10 cellular contexts compared by ENCODE assay signal in genomic region chr6:89689732-89690131, GRCh38. TPM values are rescaled to one million over a fixed set of nuclear protein-coding genes. Genes with fewer than 3 reads are reported as not detected.
DNase-seq lines count a peak whose midpoint lies in the region; ATAC-seq and TF ChIP-seq lines count a peak whose summit lies in the region.
"Had no signal": no experiment of that assay in that cellular context is flagged by ENCODE, and none has a peak within 500 bp of the region (broad histone marks: within the 10 kb centered on the region; RNA-seq: fewer than 3 reads in every experiment).

No MANE protein-coding gene starts in this region.

- WGBS in mammary epithelial cell (ENCODE audit: low coverage, missing lambda C conversion rate): 83% methylated on average over 5 of the region's 5 CpGs

- H3K27ac Mint-ChIP-seq in activated CD4-positive, alpha-beta memory T cell treated with anti-CD3 and anti-CD28 coated beads, Interleukin-2, amount 10 ng/mL, durations not matched to agents 7 days and 5 days: peak overlapping the region; percentile 24
- no peak overlapping the region for H3K27ac Mint-ChIP-seq in activated CD4-positive, alpha-beta memory T cell treated with anti-CD3 and anti-CD28 coated beads for 36 hours
- H3K27ac Mint-ChIP-seq in activated T-helper 17 cell treated with anti-CD3 and anti-CD28 coated beads, Interleukin-2, amount 50 U/mL, for 72 hours: peak overlapping the region; percentile 65

- peaks cover 11% of the 10 kb centered on the region for H3K4me1 Mint-ChIP-seq in activated CD4-positive, alpha-beta memory T cell treated with anti-CD3 and anti-CD28 coated beads, Interleukin-2, amount 10 ng/mL, durations not matched to agents 7 days and 5 days
- H3K4me1 Mint-ChIP-seq in activated CD4-positive, alpha-beta memory T cell treated with anti-CD3 and anti-CD28 coated beads for 36 hours (ENCODE audit: low read depth): peaks cover 5% of the 10 kb centered on the region
- no peaks in the 10 kb centered on the region for H3K4me1 Mint-ChIP-seq in activated T-helper 17 cell treated with anti-CD3 and anti-CD28 coated beads, Interleukin-2, amount 50 U/mL, for 72 hours

- no peaks in the 10 kb centered on the region for H3K9me3 ChIP-seq in mammary epithelial cell (replicated peaks; ENCODE audit: insufficient read depth, low read length)
- H3K9me3 ChIP-seq in mucosa of descending colon: no peaks in the 10 kb centered on the region
- H3K9me3 ChIP-seq: SK-N-SH, upper lobe of left lung had no signal

- BruUV-seq in mammary epithelial cell (replicated peaks; lab: Mats Ljungman, UMichigan): no TSS peak

- no peaks in the 10 kb centered on the region for H3K9me3 Mint-ChIP-seq in activated CD4-positive, alpha-beta memory T cell treated with anti-CD3 and anti-CD28 coated beads, Interleukin-2, amount 10 ng/mL, durations not matched to agents 7 days and 5 days
- H3K9me3 Mint-ChIP-seq in activated CD4-positive, alpha-beta memory T cell treated with anti-CD3 and anti-CD28 coated beads for 36 hours: no peaks in the 10 kb centered on the region
- H3K9me3 Mint-ChIP-seq in activated T-helper 17 cell treated with anti-CD3 and anti-CD28 coated beads, Interleukin-2, amount 50 U/mL, for 72 hours: no peaks in the 10 kb centered on the region

- H3K79me2 ChIP-seq in mammary epithelial cell (ENCODE audit: insufficient read depth, low read length): no peaks in the 10 kb centered on the region

- CTCF ChIA-PET in activated CD4-positive, alpha-beta memory T cell treated with anti-CD3 and anti-CD28 coated beads, Interleukin-2, amount 10 ng/mL, durations not matched to agents 7 days and 5 days (lab: Charles Lee): no interaction called here
- CTCF ChIA-PET in activated CD4-positive, alpha-beta memory T cell treated with anti-CD3 and anti-CD28 coated beads for 36 hours (lab: Charles Lee): no interaction called here
- CTCF ChIA-PET in mammary epithelial cell (lab: Charles Lee; ENCODE audit: low non-redundant PET): no interaction called here

- no peak for TF ChIP-seq CTCF in mammary epithelial cell (conservative IDR thresholded peaks at IDR 0.05 in 1 of 2, IDR thresholded peaks at IDR 0.05 in 1 of 2; ENCODE audit: extremely low read depth in 1 of 2, insufficient read depth in 1 of 2, low read depth in 1 of 2, low read length in 2 of 2)
- TF ChIP-seq CTCF in mucosa of descending colon (IDR thresholded peaks at IDR 0.05): no peak

- no peak for ATAC-seq in activated T-helper 17 cell treated with anti-CD3 and anti-CD28 coated beads, Interleukin-2, amount 50 U/mL, for 72 hours (replicated peaks)
- ATAC-seq in mucosa of descending colon: no peak

- peaks cover 64% of the 10 kb centered on the region for H3K36me3 Mint-ChIP-seq in activated CD4-positive, alpha-beta memory T cell treated with anti-CD3 and anti-CD28 coated beads, Interleukin-2, amount 10 ng/mL, durations not matched to agents 7 days and 5 days (ENCODE audit: low read depth)
- peaks cover 54% of the 10 kb centered on the region for H3K36me3 Mint-ChIP-seq in activated CD4-positive, alpha-beta memory T cell treated with anti-CD3 and anti-CD28 coated beads for 36 hours
- peaks cover 100% of the 10 kb centered on the region for H3K36me3 Mint-ChIP-seq in activated T-helper 17 cell treated with anti-CD3 and anti-CD28 coated beads, Interleukin-2, amount 50 U/mL, for 72 hours (ENCODE audit: low read depth)

- H3K9ac ChIP-seq in mammary epithelial cell (ENCODE audit: insufficient read depth, low read length): no peak overlapping the region
- H3K9ac ChIP-seq: SK-N-SH had no signal

- dilution Hi-C loops in mammary epithelial cell (cut with HindIII; ENCODE audit: low sequenced_read_pairs): no loop called here

- no peak overlapping the region for H2AFZ ChIP-seq in mammary epithelial cell (ENCODE audit: low read depth, low read length)

- H3K4me3 Mint-ChIP-seq in activated CD4-positive, alpha-beta memory T cell treated with anti-CD3 and anti-CD28 coated beads, Interleukin-2, amount 10 ng/mL, durations not matched to agents 7 days and 5 days: no peak overlapping the region
- H3K4me3 Mint-ChIP-seq in activated CD4-positive, alpha-beta memory T cell treated with anti-CD3 and anti-CD28 coated beads for 36 hours: no peak overlapping the region
- no peak overlapping the region for H3K4me3 Mint-ChIP-seq in activated T-helper 17 cell treated with anti-CD3 and anti-CD28 coated beads, Interleukin-2, amount 50 U/mL, for 72 hours

- H3K27me3 Mint-ChIP-seq in activated CD4-positive, alpha-beta memory T cell treated with anti-CD3 and anti-CD28 coated beads, Interleukin-2, amount 10 ng/mL, durations not matched to agents 7 days and 5 days: no peaks in the 10 kb centered on the region
- no peaks in the 10 kb centered on the region for H3K27me3 Mint-ChIP-seq in activated CD4-positive, alpha-beta memory T cell treated with anti-CD3 and anti-CD28 coated beads for 36 hours
- no peaks in the 10 kb centered on the region for H3K27me3 Mint-ChIP-seq in activated T-helper 17 cell treated with anti-CD3 and anti-CD28 coated beads, Interleukin-2, amount 50 U/mL, for 72 hours

- H3K4me1 ChIP-seq in mammary epithelial cell (ENCODE audit: insufficient read depth, low read length) (no peaks in the 10 kb centered on the region), mucosa of descending colon (ENCODE audit: low read depth) (no peaks in the 10 kb centered on the region)
- H3K4me1 ChIP-seq: upper lobe of left lung had no signal

- no peak overlapping the region for H3K4me3 ChIP-seq in mammary epithelial cell (replicated peaks in 1 of 3; ENCODE audit: insufficient read depth in 1 of 3, low read depth in 2 of 3, low read length in 3 of 3)
- no peak overlapping the region for H3K4me3 ChIP-seq in mucosa of descending colon
- H3K4me3 ChIP-seq: upper lobe of left lung had no signal

- no peaks in the 10 kb centered on the region for H4K20me1 ChIP-seq in mammary epithelial cell (ENCODE audit: insufficient read depth, low read length)

- H3K4me2 ChIP-seq in mammary epithelial cell (ENCODE audit: insufficient read depth, low read depth, low read length): no peak overlapping the region
- H3K4me2 ChIP-seq: SK-N-SH had no signal

- in situ Hi-C loops in mammary epithelial cell (cut with MboI; ENCODE audit: low sequenced_read_pairs in 2 of 2): no loop called here

- H3K27me3 ChIP-seq in mammary epithelial cell (ENCODE audit: insufficient read depth, low read length): no peaks in the 10 kb centered on the region
- H3K27me3 ChIP-seq: upper lobe of left lung had no signal

- intact Hi-C loops in activated CD4-positive, alpha-beta memory T cell treated with anti-CD3 and anti-CD28 coated beads for 36 hours (cut with micrococcal nuclease): no loop called here
- intact Hi-C loops in mammary epithelial cell (cut with micrococcal nuclease): no loop called here
- intact Hi-C loops in mucosa of descending colon (cut with DNase I, micrococcal nuclease): no loop called here

- POLR2A ChIA-PET in activated CD4-positive, alpha-beta memory T cell treated with anti-CD3 and anti-CD28 coated beads, Interleukin-2, amount 10 ng/mL, durations not matched to agents 7 days and 5 days (lab: Charles Lee): no interaction called here
- POLR2A ChIA-PET in activated CD4-positive, alpha-beta memory T cell treated with anti-CD3 and anti-CD28 coated beads for 36 hours (lab: Charles Lee): no interaction called here

- H3K36me3 ChIP-seq in mammary epithelial cell (ENCODE audit: insufficient read depth, low read length) (peaks cover 41% of the 10 kb centered on the region), mucosa of descending colon (ENCODE audit: low read depth) (peaks cover 7% of the 10 kb centered on the region)

- peak overlapping the region; percentile 91 for H3K27ac ChIP-seq in temporal lobe (ENCODE audit: low read depth, low read length)
- no peak overlapping the region for H3K27ac ChIP-seq in mammary epithelial cell (ENCODE audit: insufficient read depth, low read depth, low read length)

- DNase-seq in activated CD4-positive, alpha-beta memory T cell treated with anti-CD3 and anti-CD28 coated beads, Interleukin-2, amount 10 ng/mL, durations not matched to agents 7 days and 5 days: no peak
- DNase-seq in activated CD4-positive, alpha-beta memory T cell treated with anti-CD3 and anti-CD28 coated beads for 36 hours: no peak
- peak in 44 of 51 donors; percentile 1 to 88 (median 36) for DNase-seq in hypothalamus (lab: John Stamatoyannopoulos, UW)
- no peak for DNase-seq in mammary epithelial cell
- DNase-seq in DMS79 treated with DMSO at 0.1 percent for 48 hours (lab: John Stamatoyannopoulos, UW): no peak
- no peak for DNase-seq in mucosa of descending colon
- DNase-seq: SK-N-SH, upper lobe of left lung had no signal

RNA-seq across cellular contexts. Expression of gene LYRM2, which starts 51.2 kb away (rescaled TPM):
- 10 to 100 TPM; 31.4 to 34.4 TPM for total RNA-seq in activated CD4-positive, alpha-beta memory T cell treated with anti-CD3 and anti-CD28 coated beads, Interleukin-2, amount 10 ng/mL, durations not matched to agents 7 days and 5 days
- 10 to 100 TPM; 25.5 to 26.4 TPM for total RNA-seq in activated CD4-positive, alpha-beta memory T cell treated with anti-CD3 and anti-CD28 coated beads for 36 hours
- total RNA-seq in activated T-helper 17 cell treated with anti-CD3 and anti-CD28 coated beads, Interleukin-2, amount 50 U/mL, for 72 hours: 10 to 100 TPM; 22.5 to 30.7 TPM
- total RNA-seq in temporal lobe (16.7 TPM), mammary epithelial cell (10 to 100 TPM; 20.5 to 34.1 TPM), mucosa of descending colon (10 to 100 TPM; 33.9 to 36.0 (median 35.9) TPM)
- polyA plus RNA-seq in mammary epithelial cell: 28.8 TPM
- 2.4 TPM for polyA minus RNA-seq in mammary epithelial cell

Comparison
In these comparisons a context has a peak if more than half of its experiments do, and no peak if none do; other contexts are left out.
1. DNase-seq: peak in hypothalamus (44 of 51); none in activated CD4-positive, alpha-beta memory T cell treated with anti-CD3 and anti-CD28 coated beads, Interleukin-2, amount 10 ng/mL, durations not matched to agents 7 days and 5 days (single experiment), activated CD4-positive, alpha-beta memory T cell treated with anti-CD3 and anti-CD28 coated beads for 36 hours (single experiment), mammary epithelial cell (single experiment), DMS79 treated with DMSO at 0.1 percent for 48 hours (single experiment) and mucosa of descending colon (0 of 3).